Comparison of ENCODE assay signal across 2 cellular contexts in the genomic region with DNA sequence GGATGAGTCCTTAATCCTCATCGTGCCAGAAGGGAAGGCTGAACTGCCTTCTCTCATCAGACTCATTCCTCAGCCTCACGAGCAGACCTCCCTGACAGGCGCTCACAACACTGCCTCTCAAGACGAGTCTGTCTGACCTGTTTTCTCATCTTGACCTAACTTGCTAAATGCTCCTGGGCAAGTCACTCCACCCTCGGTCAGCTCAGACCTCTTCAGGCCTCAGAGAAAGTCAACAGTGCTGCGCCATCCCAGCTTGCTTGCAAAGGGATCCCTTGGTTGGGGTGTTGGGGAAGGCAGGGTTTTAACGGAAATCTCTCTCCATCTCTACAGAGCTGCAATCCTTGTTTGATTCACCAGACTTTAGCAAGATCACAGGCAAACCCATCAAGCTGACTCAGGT.
A peak's percentile ranks its signal among the peaks of the same experiment; 100 is the strongest.
TF ChIP-seq lines count a peak whose summit lies in the region.

No MANE protein-coding gene starts in this region.

TF ChIP-seq in HepG2, 621 proteins besides CTCF, POLR2A, EP300 and RAD21:
- peak; percentile 23 for TF ChIP-seq AGO2 (optimal IDR thresholded peaks at IDR 0.05; ENCODE audit: low read depth, low read length)
- TF ChIP-seq POLR2G (IDR thresholded peaks at IDR 0.05; ENCODE audit: low read depth, low read length), result peak; percentile 58
- TF ChIP-seq, protein P1, sequence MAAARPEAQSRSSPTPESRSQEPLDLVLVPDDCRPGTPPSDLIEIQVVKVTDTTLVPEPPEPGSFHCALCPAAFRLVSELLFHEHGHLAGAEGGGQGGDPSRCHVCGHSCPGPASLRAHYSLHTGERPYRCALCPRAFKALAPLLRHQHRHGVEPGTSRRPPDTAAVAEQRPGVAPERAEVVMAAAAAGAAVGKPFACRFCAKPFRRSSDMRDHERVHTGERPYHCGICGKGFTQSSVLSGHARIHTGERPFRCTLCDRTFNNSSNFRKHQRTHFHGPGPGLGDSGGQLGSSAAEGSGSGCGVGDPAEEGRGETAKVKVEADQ (CRISPR knock-in tag; IDR thresholded peaks at IDR 0.05; ENCODE audit: borderline replicate concordance), result no peak

TF ChIP-seq in GM23338, 12 proteins besides CTCF, POLR2A, EP300 and RAD21:
- TF ChIP-seq ETS1 (IDR thresholded peaks at IDR 0.05), result no peak
- no peak for TF ChIP-seq JUNB (IDR thresholded peaks at IDR 0.05; ENCODE audit: unreplicated experiment)
